Comparison of ENCODE assay signal across 15 cellular contexts in the genomic region with DNA sequence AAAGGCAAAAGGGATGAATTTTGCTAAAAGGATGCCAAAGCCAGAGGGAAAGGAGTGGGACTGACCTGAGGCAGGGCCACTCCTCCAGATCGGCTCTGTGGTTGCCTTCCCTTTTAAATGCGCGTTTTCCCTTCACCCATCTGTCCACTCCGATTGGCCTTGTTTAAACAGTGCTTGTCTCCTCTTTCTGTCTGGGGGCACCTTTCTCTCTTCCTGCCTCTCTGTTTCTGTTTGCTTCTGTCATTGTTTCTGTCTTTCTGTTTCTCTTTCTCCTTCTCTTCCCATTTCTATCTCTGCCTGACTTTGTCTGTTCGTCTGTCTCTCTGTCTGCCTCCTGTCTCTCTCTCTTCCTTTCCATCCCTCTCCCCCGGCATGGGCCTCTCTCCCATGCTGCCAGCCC. TPM values are rescaled to one million over a fixed set of nuclear protein-coding genes. Genes with fewer than 3 reads are reported as not detected.
A peak's percentile ranks its signal among the peaks of the same experiment; 100 is the strongest.
DNase-seq lines count a peak whose midpoint lies in the region; ATAC-seq and TF ChIP-seq lines count a peak whose summit lies in the region.
"Had no signal": no experiment of that assay in that cellular context is flagged by ENCODE, and none has a peak within 500 bp of the region (broad histone marks: within the 10 kb centered on the region; RNA-seq: fewer than 3 reads in every experiment).

No MANE protein-coding gene starts in this region.

- intact Hi-C loops in activated naive CD4-positive, alpha-beta T cell treated with anti-CD3 and anti-CD28 coated beads for 36 hours (cut with micrococcal nuclease), result no loop called here
- intact Hi-C loops in activated CD8-positive, alpha-beta T cell treated with anti-CD3 and anti-CD28 coated beads for 36 hours (cut with micrococcal nuclease), result no loop called here

- no peak overlapping the region for H3K27ac ChIP-seq in WERI-Rb-1
- H3K27ac ChIP-seq: psoas muscle, SJCRH30 had no signal

- H3K36me3 ChIP-seq in WERI-Rb-1, result no peaks in the 10 kb centered on the region; the same call in 1 of the 2 replicates
- H3K36me3 ChIP-seq: SJCRH30 had no signal

- POLR2A ChIA-PET in activated CD8-positive, alpha-beta T cell treated with anti-CD3 and anti-CD28 coated beads for 36 hours (lab: Charles Lee), result interaction anchor here (1.7 kb wide), 1 partner anchor 13 kb away, joined by 4 read pairs; no protein-coding TSS in a partner anchor

- TF ChIP-seq CTCF in activated CD8-positive, alpha-beta T cell treated with anti-CD3 and anti-CD28 coated beads for 36 hours (IDR thresholded peaks at IDR 0.05), result no peak
- TF ChIP-seq CTCF in WERI-Rb-1 (IDR thresholded peaks at IDR 0.05; ENCODE audit: low read depth, low read length), result no peak

- H3K9me3 Mint-ChIP-seq in activated naive CD4-positive, alpha-beta T cell treated with anti-CD3 and anti-CD28 coated beads, Interleukin-2, amount 10 ng/mL, durations not matched to agents 7 days and 5 days, result no peaks in the 10 kb centered on the region
- H3K9me3 Mint-ChIP-seq in activated naive CD4-positive, alpha-beta T cell treated with anti-CD3 and anti-CD28 coated beads for 36 hours, result no peaks in the 10 kb centered on the region
- no peaks in the 10 kb centered on the region for H3K9me3 Mint-ChIP-seq in activated CD8-positive, alpha-beta T cell treated with anti-CD3 and anti-CD28 coated beads for 36 hours
- H3K9me3 Mint-ChIP-seq in stimulated activated naive B cell treated with anti-CD40 and anti-IgM and Interleukin-4, amounts not matched to agents 10 μg/mL and 1 μg/mL and 100 μg/mL, for 72 hours, result no peaks in the 10 kb centered on the region

- CTCF ChIA-PET in activated naive CD4-positive, alpha-beta T cell treated with anti-CD3 and anti-CD28 coated beads, Interleukin-2, amount 10 ng/mL, durations not matched to agents 7 days and 5 days (lab: Charles Lee), result interaction anchor here (0.7 to 2.4 kb wide), 3 partner anchors 11 to 115 kb away, joined by 3 to 9 read pairs (median 4); no protein-coding TSS in a partner anchor
- CTCF ChIA-PET in activated naive CD4-positive, alpha-beta T cell treated with anti-CD3 and anti-CD28 coated beads for 36 hours (lab: Charles Lee), result interaction anchor here (1.7 to 3.4 kb wide), 2 partner anchors 10 to 18 kb away, joined by 10 read pairs; no protein-coding TSS in a partner anchor
- CTCF ChIA-PET in activated CD8-positive, alpha-beta T cell treated with anti-CD3 and anti-CD28 coated beads for 36 hours (lab: Charles Lee), result interaction anchor here (0.6 to 1.7 kb wide), 6 partner anchors 8 to 94 kb away, joined by 3 to 7 read pairs (median 4); no protein-coding TSS in a partner anchor

- H3K4me1 Mint-ChIP-seq in activated naive CD4-positive, alpha-beta T cell treated with anti-CD3 and anti-CD28 coated beads, Interleukin-2, amount 10 ng/mL, durations not matched to agents 7 days and 5 days, result peaks cover 20% of the 10 kb centered on the region
- peaks cover 16% of the 10 kb centered on the region for H3K4me1 Mint-ChIP-seq in activated naive CD4-positive, alpha-beta T cell treated with anti-CD3 and anti-CD28 coated beads for 36 hours (ENCODE audit: low read depth)
- peaks cover 17% of the 10 kb centered on the region for H3K4me1 Mint-ChIP-seq in activated CD8-positive, alpha-beta T cell treated with anti-CD3 and anti-CD28 coated beads for 36 hours (ENCODE audit: low read depth)
- H3K4me1 Mint-ChIP-seq in stimulated activated naive B cell treated with anti-CD40 and anti-IgM and Interleukin-4, amounts not matched to agents 10 μg/mL and 1 μg/mL and 100 μg/mL, for 72 hours, result peaks cover 10 to 11% of the 10 kb centered on the region in 2 donors

- no peak for DNase-seq in activated naive CD4-positive, alpha-beta T cell treated with anti-CD3 and anti-CD28 coated beads, Interleukin-2, amount 10 ng/mL, durations not matched to agents 7 days and 5 days
- no peak for DNase-seq in activated naive CD4-positive, alpha-beta T cell treated with anti-CD3 and anti-CD28 coated beads for 36 hours
- no peak for DNase-seq in activated CD8-positive, alpha-beta T cell treated with anti-CD3 and anti-CD28 coated beads for 36 hours
- DNase-seq in stimulated activated naive B cell treated with anti-CD40 and anti-IgM and Interleukin-4, amounts not matched to agents 10 μg/mL and 1 μg/mL and 100 μg/mL, for 72 hours, result no peak
- DNase-seq in WERI-Rb-1 (no peak), NCI-H1930 (lab: John Stamatoyannopoulos, UW) (no peak)
- DNase-seq: activated CD4-positive, alpha-beta T cell treated with anti-CD3 and anti-CD28 coated beads for 4 hours; effector memory CD4-positive, alpha-beta T cell; left ventricle myocardium superior; NCI-H2227 treated with DMSO at 0.1 percent for 48 hours; psoas muscle; SJCRH30; stimulated activated CD4-positive, alpha-beta T cell treated with anti-CD3 and anti-CD28 coated beads, Interleukin-4, amount 100 ng/mL, for 4 hours had no signal

- peak overlapping the region; percentile 3 for H3K4me3 Mint-ChIP-seq in activated naive CD4-positive, alpha-beta T cell treated with anti-CD3 and anti-CD28 coated beads, Interleukin-2, amount 10 ng/mL, durations not matched to agents 7 days and 5 days
- H3K4me3 Mint-ChIP-seq in activated naive CD4-positive, alpha-beta T cell treated with anti-CD3 and anti-CD28 coated beads for 36 hours, result no peak overlapping the region
- peak overlapping the region; percentile 40 for H3K4me3 Mint-ChIP-seq in activated CD8-positive, alpha-beta T cell treated with anti-CD3 and anti-CD28 coated beads for 36 hours
- peak overlapping the region in 1 of 2 donors; percentile 3 for H3K4me3 Mint-ChIP-seq in stimulated activated naive B cell treated with anti-CD40 and anti-IgM and Interleukin-4, amounts not matched to agents 10 μg/mL and 1 μg/mL and 100 μg/mL, for 72 hours

- H3K27me3 Mint-ChIP-seq in activated naive CD4-positive, alpha-beta T cell treated with anti-CD3 and anti-CD28 coated beads, Interleukin-2, amount 10 ng/mL, durations not matched to agents 7 days and 5 days, result peaks cover 56% of the 10 kb centered on the region
- peaks cover 20% of the 10 kb centered on the region for H3K27me3 Mint-ChIP-seq in activated naive CD4-positive, alpha-beta T cell treated with anti-CD3 and anti-CD28 coated beads for 36 hours (ENCODE audit: low read depth)
- H3K27me3 Mint-ChIP-seq in activated CD8-positive, alpha-beta T cell treated with anti-CD3 and anti-CD28 coated beads for 36 hours, result peaks cover 25% of the 10 kb centered on the region
- H3K27me3 Mint-ChIP-seq in stimulated activated naive B cell treated with anti-CD40 and anti-IgM and Interleukin-4, amounts not matched to agents 10 μg/mL and 1 μg/mL and 100 μg/mL, for 72 hours, result peaks cover 24 to 31% of the 10 kb centered on the region in 2 donors

- no peaks in the 10 kb centered on the region for H3K27me3 ChIP-seq in WERI-Rb-1 (ENCODE audit: insufficient read depth, low read depth, severe bottlenecking)

- ATAC-seq in HG02938 (IDR thresholded peaks at IDR 0.05; ENCODE audit: unreplicated experiment) (peak; percentile 62), HG03139 (IDR thresholded peaks at IDR 0.05; ENCODE audit: unreplicated experiment) (no peak)
- ATAC-seq in activated CD8-positive, alpha-beta T cell treated with anti-CD3 and anti-CD28 coated beads for 36 hours, result peak; percentile 47
- ATAC-seq in stimulated activated naive B cell treated with anti-CD40 and anti-IgM and Interleukin-4, amounts not matched to agents 10 μg/mL and 1 μg/mL and 100 μg/mL, for 72 hours (replicated peaks), result no peak
- ATAC-seq: left ventricle myocardium superior, psoas muscle had no signal

- H3K9me3 ChIP-seq in WERI-Rb-1 (ENCODE audit: severe bottlenecking), result no peaks in the 10 kb centered on the region
- H3K9me3 ChIP-seq: psoas muscle, SJCRH30 had no signal

- H3K36me3 Mint-ChIP-seq in activated naive CD4-positive, alpha-beta T cell treated with anti-CD3 and anti-CD28 coated beads, Interleukin-2, amount 10 ng/mL, durations not matched to agents 7 days and 5 days, result no peaks in the 10 kb centered on the region
- no peaks in the 10 kb centered on the region for H3K36me3 Mint-ChIP-seq in activated naive CD4-positive, alpha-beta T cell treated with anti-CD3 and anti-CD28 coated beads for 36 hours (ENCODE audit: low read depth)
- H3K36me3 Mint-ChIP-seq in activated CD8-positive, alpha-beta T cell treated with anti-CD3 and anti-CD28 coated beads for 36 hours (ENCODE audit: low read depth), result no peaks in the 10 kb centered on the region
- H3K36me3 Mint-ChIP-seq in stimulated activated naive B cell treated with anti-CD40 and anti-IgM and Interleukin-4, amounts not matched to agents 10 μg/mL and 1 μg/mL and 100 μg/mL, for 72 hours, result no peaks in the 10 kb centered on the region

- peak overlapping the region; percentile 47 for H3K27ac Mint-ChIP-seq in activated naive CD4-positive, alpha-beta T cell treated with anti-CD3 and anti-CD28 coated beads, Interleukin-2, amount 10 ng/mL, durations not matched to agents 7 days and 5 days
- H3K27ac Mint-ChIP-seq in activated naive CD4-positive, alpha-beta T cell treated with anti-CD3 and anti-CD28 coated beads for 36 hours, result no peak overlapping the region
- peak overlapping the region; percentile 7 for H3K27ac Mint-ChIP-seq in activated CD8-positive, alpha-beta T cell treated with anti-CD3 and anti-CD28 coated beads for 36 hours
- peak overlapping the region; percentile 48 for H3K27ac Mint-ChIP-seq in stimulated activated naive B cell treated with anti-CD40 and anti-IgM and Interleukin-4, amounts not matched to agents 10 μg/mL and 1 μg/mL and 100 μg/mL, for 72 hours

- no peak overlapping the region for H3K4me3 ChIP-seq in WERI-Rb-1 (ENCODE audit: low read depth, low read length)
- H3K4me3 ChIP-seq: psoas muscle, SJCRH30 had no signal

RNA-seq across cellular contexts. Expression of gene HSPB1, which starts 29.6 kb away (rescaled TPM):
- 100 to 1,000 TPM; 106 to 115 TPM for total RNA-seq in activated naive CD4-positive, alpha-beta T cell treated with anti-CD3 and anti-CD28 coated beads for 36 hours
- total RNA-seq in activated CD8-positive, alpha-beta T cell treated with anti-CD3 and anti-CD28 coated beads for 36 hours, result 100 to 1,000 TPM; 104 to 109 TPM

Comparison
In these comparisons a context has a peak if more than half of its experiments do, and no peak if none do; other contexts are left out.
1. ATAC-seq: peak in HG02938 (single experiment) and activated CD8-positive, alpha-beta T cell treated with anti-CD3 and anti-CD28 coated beads for 36 hours (single experiment); none in stimulated activated naive B cell treated with anti-CD40 and anti-IgM and Interleukin-4, amounts not matched to agents 10 μg/mL and 1 μg/mL and 100 μg/mL, for 72 hours (0 of 2) and HG03139 (single experiment).